In genomic region chr19:5029596-5029995, GRCh38 we compare ENCODE assay signal across 8 cellular contexts.
A peak's percentile ranks its signal among the peaks of the same experiment; 100 is the strongest.
DNase-seq lines count a peak whose midpoint lies in the region; TF ChIP-seq lines count a peak whose summit lies in the region.
"Not testable (repeated sequence)": the region's sequence is repeated elsewhere in the genome, so short reads cannot be mapped to it uniquely, and the experiment has no call there.

No MANE protein-coding gene starts in this region.

- H3K4me1 ChIP-seq in adipocyte (ENCODE audit: control insufficient read depth, insufficient read depth, low read length): peaks cover 16% of the 10 kb centered on the region

- H3K4me3 Mint-ChIP-seq in neural crest cell: not testable (repeated sequence)

- peak; percentile 51 for DNase-seq in COR-L47 (lab: John Stamatoyannopoulos, UW)
- DNase-seq in HUDEP-2 (lab: John Stamatoyannopoulos, UW; ENCODE audit: unreplicated experiment in 76 of 76): peak in 62 of 76 experiments; percentile 7 to 78 (median 54)
- peak; percentile 33 to 56 for DNase-seq in NOMO-1 (lab: John Stamatoyannopoulos, UW; ENCODE audit: unreplicated experiment in 2 of 2)
- peak; percentile 23 for DNase-seq in activated CD4-positive, CD25-positive, alpha-beta regulatory T cell treated with anti-CD3 and anti-CD28 coated beads, Interleukin-2, amount 50 U/mL, for 16 hours (ENCODE audit: low read depth, low spot score)
- peak; percentile 71 for DNase-seq in adipocyte (ENCODE audit: low read depth)
- peak in 38 of 42 donors; percentile 34 to 81 (median 62) for DNase-seq in head of caudate nucleus
- peak; percentile 76 for DNase-seq in neural crest cell (ENCODE audit: low read depth, low spot score)
- peak; percentile 14 to 17 for DNase-seq in stimulated activated CD8-positive, alpha-beta memory T cell treated with anti-CD3 and anti-CD28 coated beads, Interleukin-7, amount 100 ng/mL, for 1 hour (ENCODE audit: low read depth in 2 of 2)

- H3K9me3 ChIP-seq in adipocyte (ENCODE audit: control insufficient read depth, low read length): not testable (repeated sequence)

- not testable (repeated sequence) for H3K27ac Mint-ChIP-seq in neural crest cell (ENCODE audit: unreplicated experiment)

- H3K9ac ChIP-seq in adipocyte (ENCODE audit: low read length): not testable (repeated sequence)

- H3K27me3 Mint-ChIP-seq in neural crest cell (ENCODE audit: low read depth): not testable (repeated sequence)

- peaks cover 16% of the 10 kb centered on the region for H3K4me1 Mint-ChIP-seq in neural crest cell

- not testable (repeated sequence) for H3K4me3 ChIP-seq in adipocyte (ENCODE audit: low read length)

- peaks cover 19% of the 10 kb centered on the region for H3K36me3 ChIP-seq in adipocyte (ENCODE audit: control insufficient read depth, insufficient read depth, low read length, severe bottlenecking)

- H3K9me3 Mint-ChIP-seq in neural crest cell: not testable (repeated sequence)

- not testable (repeated sequence) for H3K27me3 ChIP-seq in adipocyte (replicated peaks; ENCODE audit: control insufficient read depth, insufficient read depth, low read length)

- intact Hi-C loops in head of caudate nucleus (cut with DNase I): loop anchor here (5.0 kb wide), 1 partner anchor 217 kb away; no protein-coding TSS in a partner anchor

- H3K36me3 Mint-ChIP-seq in neural crest cell (ENCODE audit: low read depth): not testable (repeated sequence)

- TF ChIP-seq CTCF in neural crest cell (conservative IDR thresholded peaks at IDR 0.05): peak; percentile 75

Comparison
In these comparisons a context has a peak if more than half of its experiments do, and no peak if none do; other contexts are left out.
1. DNase-seq: peak in every context shown above with its lines; median percentile 76 in neural crest cell; 71 in adipocyte; 62 in head of caudate nucleus; 54 in HUDEP-2; 51 in COR-L47; 44 in NOMO-1; 23 in activated CD4-positive, CD25-positive, alpha-beta regulatory T cell treated with anti-CD3 and anti-CD28 coated beads, Interleukin-2, amount 50 U/mL, for 16 hours; 16 in stimulated activated CD8-positive, alpha-beta memory T cell treated with anti-CD3 and anti-CD28 coated beads, Interleukin-7, amount 100 ng/mL, for 1 hour.